In the genomic region with DNA sequence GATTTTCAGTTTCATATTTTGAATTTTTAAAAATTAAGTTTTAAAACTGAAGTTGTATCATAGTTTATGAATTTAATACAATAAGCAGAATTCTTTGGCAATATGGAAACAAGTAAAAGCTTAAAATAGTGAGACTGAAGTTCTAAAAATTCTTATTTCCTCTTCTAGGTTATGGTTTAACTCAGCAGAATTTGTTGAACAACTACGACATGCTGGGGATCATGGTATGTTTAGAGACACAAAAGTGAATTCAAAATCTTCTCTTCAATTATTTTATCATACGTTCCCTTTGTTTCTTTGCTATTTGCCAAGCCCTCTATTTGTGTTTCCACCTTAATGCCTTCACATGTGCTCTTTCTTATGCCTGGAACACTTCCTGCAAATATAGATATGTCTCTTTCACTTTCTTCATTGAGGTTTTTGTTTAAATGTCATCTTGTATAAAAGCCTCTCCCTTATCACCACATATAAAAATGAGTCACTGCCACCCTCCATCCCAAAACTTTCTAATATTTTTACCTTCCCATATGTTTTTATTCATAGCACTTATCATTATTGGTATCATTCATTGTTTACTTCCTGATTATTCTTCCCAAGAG, we compare ENCODE assay signal across 11 cellular contexts. TPM values are rescaled to one million over a fixed set of nuclear protein-coding genes. Genes with fewer than 3 reads are reported as not detected.
DNase-seq lines count a peak whose midpoint lies in the region; ATAC-seq, FAIRE-seq and TF ChIP-seq lines count a peak whose summit lies in the region.
"Had no signal": no experiment of that assay in that cellular context is flagged by ENCODE, and none has a peak within 500 bp of the region (broad histone marks: within the 10 kb centered on the region; RNA-seq: fewer than 3 reads in every experiment).

No MANE protein-coding gene starts in this region.

- peak overlapping the region; percentile 74 to 88 (median 83) for H3K27ac Mint-ChIP-seq in CD14-positive monocyte
- H3K27ac Mint-ChIP-seq: T-helper 17 cell had no signal

- DNase-seq in CD14-positive monocyte (ENCODE audit: low spot score): no peak
- no peak for DNase-seq in HuH-7 (ENCODE audit: low spot score)
- DNase-seq in NCI-H69 (lab: John Stamatoyannopoulos, UW): no peak
- DNase-seq in NCI-H345 (lab: John Stamatoyannopoulos, UW): no peak
- DNase-seq: esophagus squamous epithelium, T-helper 17 cell had no signal

- peak overlapping the region; percentile 7 to 85 for H3K4me3 Mint-ChIP-seq in CD14-positive monocyte
- H3K4me3 Mint-ChIP-seq: T-helper 17 cell had no signal

- intact Hi-C loops in CD14-positive monocyte (cut with micrococcal nuclease): loop anchor here in 1 of 2 donors (10.0 kb wide), 1 partner anchor 705 kb away; no protein-coding TSS in a partner anchor

- FAIRE-seq in endometrium (lab: Jason Lieb, UNC): peak; percentile 55
- FAIRE-seq: K562 had no signal

- peaks cover 18% of the 10 kb centered on the region for H3K4me1 Mint-ChIP-seq in CD14-positive monocyte

- TF ChIP-seq CTCF in CD14-positive monocyte (IDR thresholded peaks at IDR 0.05): no peak

- ATAC-seq in GM21360 (IDR thresholded peaks at IDR 0.05; ENCODE audit: unreplicated experiment): peak; percentile 52
- ATAC-seq in HG03565 (IDR thresholded peaks at IDR 0.05; ENCODE audit: unreplicated experiment): peak; percentile 34
- no peak for ATAC-seq in GM18505 (IDR thresholded peaks at IDR 0.05; ENCODE audit: unreplicated experiment)
- ATAC-seq: K562, T-helper 17 cell had no signal

- H3K36me3 Mint-ChIP-seq in CD14-positive monocyte: no peaks in the 10 kb centered on the region

- no peak for TF ChIP-seq POLR2A in GM18505 (IDR thresholded peaks at IDR 0.05; ENCODE audit: borderline replicate concordance, extremely low read depth, insufficient read depth, insufficient read length)

- peaks cover 0 to 4% (median 0%) of the 10 kb centered on the region in 7 donors for H3K9me3 Mint-ChIP-seq in CD14-positive monocyte

- H3K27me3 Mint-ChIP-seq in CD14-positive monocyte (ENCODE audit: low read depth in 3 of 3): no peaks in the 10 kb centered on the region

RNA-seq across cellular contexts. Expression of a gene that starts 6.3 kb away (rescaled TPM):
- under 1 TPM; 0.20 to 0.28 TPM for polyA plus RNA-seq in CD14-positive monocyte
